Comparison of ENCODE assay signal across 1 cellular context in the genomic region with DNA sequence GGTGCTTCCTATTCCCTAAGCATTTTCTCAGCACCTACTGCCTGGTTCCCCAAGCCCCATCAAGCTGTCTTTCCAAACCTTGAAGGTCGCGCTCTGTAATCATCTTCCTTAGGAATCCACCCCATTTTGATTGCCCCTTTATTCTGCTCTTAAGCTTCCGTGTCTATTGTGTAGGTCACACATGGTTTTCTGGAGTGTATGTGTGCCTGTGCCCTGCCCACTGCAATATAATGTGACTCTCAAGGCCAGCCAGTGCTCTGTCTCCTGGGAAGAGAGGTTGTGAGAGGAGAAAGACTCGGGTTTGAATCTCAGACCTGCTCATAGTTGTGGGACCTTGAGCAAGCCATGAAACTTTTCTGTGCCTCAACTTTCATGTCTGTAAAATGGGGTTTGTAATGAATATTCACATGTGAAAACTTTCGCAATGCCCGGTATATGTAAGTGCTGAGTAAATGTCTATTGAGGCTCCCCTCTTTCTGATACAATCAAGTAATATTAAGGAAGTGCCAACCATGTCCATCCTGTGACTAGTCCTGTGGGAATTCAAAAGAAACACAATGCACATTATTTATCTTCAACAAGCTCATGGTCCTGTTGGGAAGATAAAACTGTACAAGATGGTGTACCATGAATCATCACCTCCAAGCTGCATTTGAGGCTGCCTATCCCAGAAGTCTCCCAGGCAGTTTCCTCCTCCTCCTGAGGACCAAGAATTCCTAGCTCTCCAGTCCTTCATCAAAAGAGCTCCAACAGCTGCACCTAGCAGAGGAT.
TF ChIP-seq lines count a peak whose summit lies in the region.

No MANE protein-coding gene starts in this region.

TF ChIP-seq in A549, 52 proteins besides CTCF, POLR2A, EP300 and RAD21:
- TF ChIP-seq FOXS1 (CRISPR knock-in tag; IDR thresholded peaks at IDR 0.05) (no peak), CEBPB (IDR thresholded peaks at IDR 0.05) (0 out of 4 replicates have a peak, but pooled peaks of 1 of the 2 experiments have one; percentile 15)
